ENCODE assay signal across 1 cellular context in genomic region chr22:22926359-22927195, GRCh38.
TF ChIP-seq lines count a peak whose summit lies in the region.

No MANE protein-coding gene starts in this region.

TF ChIP-seq in H1, 55 proteins besides CTCF, POLR2A, EP300 and RAD21:
- TF ChIP-seq E2F6 (IDR thresholded peaks at IDR 0.05) (0 out of 2 replicates have a peak, but pooled peaks have one; percentile 24), EGR1 (IDR thresholded peaks at IDR 0.05; ENCODE audit: borderline replicate concordance, low read depth, low read length) (no peak), MAX (IDR thresholded peaks at IDR 0.05) (0 out of 2 replicates have a peak, but pooled peaks have one; percentile 40)
